Comparison of ENCODE assay signal across 10 cellular contexts in genomic region chr6:63807056-63807455, GRCh38.
DNase-seq lines count a peak whose midpoint lies in the region; ATAC-seq, FAIRE-seq and TF ChIP-seq lines count a peak whose summit lies in the region.
"Had no signal": no experiment of that assay in that cellular context is flagged by ENCODE, and none has a peak within 500 bp of the region (broad histone marks: within the 10 kb centered on the region; RNA-seq: fewer than 3 reads in every experiment).

No MANE protein-coding gene starts in this region.

- H3K4me1 ChIP-seq in body of pancreas (peaks cover 29% of the 10 kb centered on the region), left lung (peaks cover 16 to 37% of the 10 kb centered on the region in 2 donors), suprapubic skin (peaks cover 23% of the 10 kb centered on the region), heart left ventricle (peaks cover 0 to 29% (median 3%) of the 10 kb centered on the region in 12 donors)

- no peak for FAIRE-seq in GM12891 (lab: Jason Lieb, UNC)
- FAIRE-seq: K562 had no signal

- ATAC-seq in body of pancreas (no peak), left lung (no peak), HG02642 (IDR thresholded peaks at IDR 0.05; ENCODE audit: poor library complexity, unreplicated experiment) (no peak), heart left ventricle (no peak)
- ATAC-seq: K562, T-helper 17 cell had no signal

- no peaks in the 10 kb centered on the region for H3K27me3 ChIP-seq in body of pancreas
- H3K27me3 ChIP-seq in left lung = no peaks in the 10 kb centered on the region
- no peaks in the 10 kb centered on the region for H3K27me3 ChIP-seq in suprapubic skin
- H3K27me3 ChIP-seq in heart left ventricle = no peaks in the 10 kb centered on the region

- TF ChIP-seq CTCF in body of pancreas (IDR thresholded peaks at IDR 0.05) (no peak), left lung (IDR thresholded peaks at IDR 0.05) (no peak), suprapubic skin (IDR thresholded peaks at IDR 0.05) (no peak), heart left ventricle (IDR thresholded peaks at IDR 0.05) (no peak)

- H3K9me3 ChIP-seq in body of pancreas = no peaks in the 10 kb centered on the region
- H3K9me3 ChIP-seq in left lung = no peaks in the 10 kb centered on the region
- H3K9me3 ChIP-seq in suprapubic skin = no peaks in the 10 kb centered on the region
- H3K9me3 ChIP-seq in heart left ventricle = no peaks in the 10 kb centered on the region

- in situ Hi-C loops in KBM-7 (cut with MboI; ENCODE audit: low pct_unique_long_range_greater_than_20kb, low sequenced_read_pairs) = no loop called here

- no peak overlapping the region for H3K4me3 ChIP-seq in body of pancreas
- peak overlapping the region in 1 of 2 donors; percentile 9 for H3K4me3 ChIP-seq in left lung
- H3K4me3 ChIP-seq in suprapubic skin = no peak overlapping the region
- H3K4me3 ChIP-seq in heart left ventricle = no peak overlapping the region
- H3K4me3 ChIP-seq: K562 had no signal

- peak overlapping the region; percentile 70 to 83 (median 78) for H3K27ac ChIP-seq in body of pancreas
- peak overlapping the region; percentile 74 to 95 for H3K27ac ChIP-seq in left lung
- peak overlapping the region; percentile 74 for H3K27ac ChIP-seq in suprapubic skin
- peak overlapping the region in 1 of 12 donors; percentile 84 for H3K27ac ChIP-seq in heart left ventricle

- TF ChIP-seq POLR2A in body of pancreas (IDR thresholded peaks at IDR 0.05) = no peak
- no peak for TF ChIP-seq POLR2A in suprapubic skin (IDR thresholded peaks at IDR 0.05)
- no peak for TF ChIP-seq POLR2A in GM12891 (IDR thresholded peaks at IDR 0.05; ENCODE audit: low read depth, low read length)
- no peak for TF ChIP-seq POLR2A in heart left ventricle (IDR thresholded peaks at IDR 0.05)

- no peaks in the 10 kb centered on the region for H3K36me3 ChIP-seq in body of pancreas (replicated peaks in 1 of 2; ENCODE audit: insufficient read depth in 1 of 2, low read depth in 2 of 2)
- no peaks in the 10 kb centered on the region for H3K36me3 ChIP-seq in left lung
- no peaks in the 10 kb centered on the region for H3K36me3 ChIP-seq in suprapubic skin
- H3K36me3 ChIP-seq in heart left ventricle = no peaks in the 10 kb centered on the region

- 73 to 90% methylated on average over 2 of the region's 2 CpGs for WGBS in body of pancreas, 2 donors
- 69% methylated on average over 2 of the region's 2 CpGs for WGBS in suprapubic skin
- WGBS in heart left ventricle, 4 donors = 51 to 63% (median 56%) methylated on average over 2 of the region's 2 CpGs

- DNase-seq in KBM-7 = peak; percentile 11
- no peak for DNase-seq in body of pancreas
- no peak for DNase-seq in left lung
- no peak for DNase-seq in suprapubic skin (ENCODE audit: low spot score in 2 of 2)
- DNase-seq in GM12891 (ENCODE audit: insufficient read length, low spot score) = no peak
- DNase-seq in heart left ventricle = no peak
- DNase-seq: activated CD4-positive, alpha-beta memory T cell treated with anti-CD3 and anti-CD28 coated beads, Interleukin-2, amount 10 ng/mL, durations not matched to agents 7 days and 5 days; T-helper 17 cell had no signal

- no peak for TF ChIP-seq EP300 in suprapubic skin (IDR thresholded peaks at IDR 0.05)

- intact Hi-C loops in body of pancreas (cut with DNase I) (no loop called here), left lung (cut with DNase I) (no loop called here), heart left ventricle (cut with DNase I) (no loop called here)

TF ChIP-seq in GM12891, 5 proteins besides CTCF, POLR2A, EP300 and RAD21:
- no peak for TF ChIP-seq SPI1 (IDR thresholded peaks at IDR 0.05; ENCODE audit: low read depth, low read length)
- TF ChIP-seq TAF1 (IDR thresholded peaks at IDR 0.05; ENCODE audit: low read depth, low read length) = no peak
- no peak for TF ChIP-seq POU2F2 (IDR thresholded peaks at IDR 0.05; ENCODE audit: low read depth, low read length)
- no peak for TF ChIP-seq PAX5 (IDR thresholded peaks at IDR 0.05; ENCODE audit: insufficient read depth, low read length, severe bottlenecking)
- no peak for TF ChIP-seq POLR2AphosphoS5 (IDR thresholded peaks at IDR 0.05; ENCODE audit: low read depth, low read length)
